8 cellular contexts compared by ENCODE assay signal in the genomic region with DNA sequence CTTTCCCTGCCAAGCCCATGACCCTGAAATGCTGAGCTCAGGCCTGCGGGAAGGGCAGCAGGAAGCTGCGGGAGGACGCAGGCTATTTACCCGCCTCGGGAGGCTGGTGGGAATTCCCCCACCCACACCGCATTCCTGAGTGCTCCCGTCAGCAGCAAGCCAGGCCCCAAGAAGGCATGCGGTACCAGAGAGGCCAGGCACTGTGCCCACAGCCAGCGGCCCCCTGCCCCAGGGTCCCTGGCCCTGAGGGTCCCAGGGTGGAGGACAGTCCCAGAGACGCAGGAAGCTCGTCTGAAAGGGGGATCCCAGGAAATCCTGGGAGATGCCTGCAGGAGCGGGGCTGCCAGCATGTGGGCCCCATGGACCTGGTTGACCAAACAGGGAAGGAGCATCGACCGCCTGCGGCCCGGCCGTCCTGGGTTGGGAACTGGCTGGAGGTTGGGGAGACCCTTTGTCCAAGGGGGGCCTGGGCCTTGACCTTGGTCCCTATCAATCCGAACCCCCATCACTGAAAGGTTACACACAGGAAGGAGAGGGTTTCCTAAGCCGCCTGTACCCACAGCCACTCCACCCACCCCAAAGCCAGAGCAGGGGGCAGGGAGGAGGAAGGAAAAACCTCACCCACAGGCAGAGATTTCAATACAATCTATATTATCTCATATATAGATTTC. TPM values are rescaled to one million over a fixed set of nuclear protein-coding genes. Genes with fewer than 3 reads are reported as not detected.
DNase-seq lines count a peak whose midpoint lies in the region; ATAC-seq, FAIRE-seq and TF ChIP-seq lines count a peak whose summit lies in the region.

No MANE protein-coding gene starts in this region.

- H3K9me3 ChIP-seq in fibroblast of lung (ENCODE audit: control insufficient read depth, insufficient read depth, low read depth, low read length) (no peaks in the 10 kb centered on the region), neuronal stem cell (replicated peaks in 1 of 2; ENCODE audit: control insufficient read depth in 2 of 2, insufficient read depth in 1 of 2, low read depth in 1 of 2, low read length in 2 of 2) (no peaks in the 10 kb centered on the region), Karpas-422 (ENCODE audit: low read length) (no peaks in the 10 kb centered on the region)

- peak overlapping the region; percentile 62 for H2BK15ac ChIP-seq in neuronal stem cell (ENCODE audit: low read length)

- H2BK12ac ChIP-seq in neuronal stem cell (ENCODE audit: low read length): no peak overlapping the region

- H3K4me2 ChIP-seq in fibroblast of lung (ENCODE audit: extremely low read depth, insufficient read depth, low read length): no peak overlapping the region
- no peak overlapping the region for H3K4me2 ChIP-seq in neuronal stem cell (ENCODE audit: insufficient read depth, low read length, poor library complexity, severe bottlenecking)
- no peak overlapping the region for H3K4me2 ChIP-seq in Karpas-422 (ENCODE audit: low read depth, low read length, poor library complexity, severe bottlenecking)

- FAIRE-seq in H54 (lab: Jason Lieb, UNC): peak; percentile 82

- H4K8ac ChIP-seq in neuronal stem cell (ENCODE audit: low read depth, low read length): no peak overlapping the region

- H3K4ac ChIP-seq in neuronal stem cell (ENCODE audit: low read length): no peak overlapping the region

- H3K27ac ChIP-seq in fibroblast of lung (ENCODE audit: insufficient read depth, low read length) (peak overlapping the region; percentile 90), neuronal stem cell (replicated peaks; ENCODE audit: low read length) (no peak overlapping the region), Karpas-422 (ENCODE audit: low read length) (no peak overlapping the region)

- H3K27me3 ChIP-seq in fibroblast of lung (ENCODE audit: control insufficient read depth, insufficient read depth, low read length) (no peaks in the 10 kb centered on the region), neuronal stem cell (ENCODE audit: control insufficient read depth in 3 of 3, insufficient read depth in 3 of 3, low read depth in 1 of 3, low read length in 3 of 3) (peaks cover 0 to 8% (median 0%) of the 10 kb centered on the region in 3 experiments), Karpas-422 (ENCODE audit: low read length) (no peaks in the 10 kb centered on the region)

- DNase-seq in H54 (ENCODE audit: insufficient read length, low spot score): peak; percentile 75
- DNase-seq in activated CD4-positive, alpha-beta T cell treated with anti-CD3 and anti-CD28 coated beads for 4 hours: peak; percentile 51 to 68
- peak; percentile 83 to 98 for DNase-seq in fibroblast of lung (ENCODE audit: low read depth in 2 of 2)
- no peak for DNase-seq in neuronal stem cell (ENCODE audit: low spot score)
- DNase-seq in NCI-H1048 (lab: John Stamatoyannopoulos, UW): no peak
- DNase-seq in Karpas-422: no peak

- H3K23ac ChIP-seq in neuronal stem cell (ENCODE audit: low read depth, low read length, poor library complexity): peak overlapping the region; percentile 2

- H3K4me3 ChIP-seq in fibroblast of lung (replicated peaks in 1 of 4; ENCODE audit: control extremely low read depth in 1 of 4, insufficient read depth in 1 of 4, low read depth in 3 of 4, low read length in 4 of 4) (no peak overlapping the region), neuronal stem cell (ENCODE audit: low read length in 2 of 2) (no peak overlapping the region), Karpas-422 (ENCODE audit: low read length) (no peak overlapping the region)

- peak overlapping the region; percentile 10 for H2AK5ac ChIP-seq in neuronal stem cell (ENCODE audit: low read depth, low read length)

- no peak overlapping the region for H3K14ac ChIP-seq in neuronal stem cell (ENCODE audit: low read length)

- H3K18ac ChIP-seq in neuronal stem cell (ENCODE audit: low read length): peak overlapping the region; percentile 15

- peaks cover 17% of the 10 kb centered on the region for H3K4me1 ChIP-seq in fibroblast of lung (ENCODE audit: control insufficient read depth, extremely low read depth, insufficient read depth, low read length)
- peaks cover 7 to 26% of the 10 kb centered on the region in 2 donors for H3K4me1 ChIP-seq in neuronal stem cell (ENCODE audit: control insufficient read depth in 2 of 2, insufficient read depth in 1 of 2, low read depth in 1 of 2, low read length in 2 of 2)
- H3K4me1 ChIP-seq in Karpas-422 (ENCODE audit: low read length): no peaks in the 10 kb centered on the region

- H4K91ac ChIP-seq in neuronal stem cell (ENCODE audit: low read depth, low read length, poor library complexity): no peak overlapping the region

- no peak for ATAC-seq in GM19455 (IDR thresholded peaks at IDR 0.05; ENCODE audit: unreplicated experiment)
- ATAC-seq in HG03095 (IDR thresholded peaks at IDR 0.05; ENCODE audit: unreplicated experiment): no peak

- H3K36me3 ChIP-seq in fibroblast of lung (ENCODE audit: control insufficient read depth, insufficient read depth, low read length): peaks cover 20% of the 10 kb centered on the region
- peaks cover 14 to 49% of the 10 kb centered on the region in 2 donors for H3K36me3 ChIP-seq in neuronal stem cell (replicated peaks in 1 of 2; ENCODE audit: control insufficient read depth in 2 of 2, insufficient read depth in 2 of 2, low read length in 2 of 2)
- H3K36me3 ChIP-seq in Karpas-422 (ENCODE audit: insufficient read depth, low read length): no peaks in the 10 kb centered on the region

- H3K9me2 ChIP-seq in Karpas-422 (replicated peaks; ENCODE audit: insufficient read depth, low read length): no peaks in the 10 kb centered on the region

- no peak for TF ChIP-seq POLR2A in H54 (IDR thresholded peaks at IDR 0.05; ENCODE audit: low read depth, low read length)

- no peaks in the 10 kb centered on the region for H4K20me1 ChIP-seq in fibroblast of lung (ENCODE audit: control insufficient read depth, extremely low read depth, insufficient read depth, low read length)
- H4K20me1 ChIP-seq in Karpas-422 (ENCODE audit: insufficient read depth, low read depth, low read length): no peaks in the 10 kb centered on the region

- no peak overlapping the region for H2BK120ac ChIP-seq in neuronal stem cell (ENCODE audit: low read depth, low read length)

- H3K9ac ChIP-seq in fibroblast of lung (ENCODE audit: insufficient read depth, low read length): peak overlapping the region; percentile 51
- H3K9ac ChIP-seq in neuronal stem cell (ENCODE audit: low read depth, low read length, poor library complexity): no peak overlapping the region
- H3K9ac ChIP-seq in Karpas-422 (ENCODE audit: low read length): no peak overlapping the region

- H2AFZ ChIP-seq in fibroblast of lung (ENCODE audit: low read length): no peak overlapping the region
- no peak overlapping the region for H2AFZ ChIP-seq in neuronal stem cell (ENCODE audit: low read length)
- no peak overlapping the region for H2AFZ ChIP-seq in Karpas-422 (ENCODE audit: low read length)

- WGBS in neuronal stem cell (ENCODE audit: extremely low coverage in 2 of 2, insufficient read length in 2 of 2, insufficient replicate concordance in 1 of 2), 2 donors: no CpG with 5 or more reads among the region's 19 CpGs

- no peaks in the 10 kb centered on the region for H3K79me1 ChIP-seq in neuronal stem cell (ENCODE audit: low read depth, low read length)

- peaks cover 1% of the 10 kb centered on the region for H3K79me2 ChIP-seq in fibroblast of lung (ENCODE audit: control insufficient read depth, insufficient read depth, low read length)
- H3K79me2 ChIP-seq in Karpas-422 (ENCODE audit: low read length): no peaks in the 10 kb centered on the region

- TF ChIP-seq CTCF in fibroblast of lung (conservative IDR thresholded peaks at IDR 0.05 in 1 of 2, IDR thresholded peaks at IDR 0.05 in 1 of 2; ENCODE audit: low read depth in 1 of 2, low read length in 2 of 2): no peak

- H2BK5ac ChIP-seq in neuronal stem cell (ENCODE audit: low read length): peak overlapping the region; percentile 44

RNA-seq across cellular contexts. Expression of gene MAFF, which starts 17.0 kb away (rescaled TPM):
- 20.5 and 26.3 TPM in 2 replicates for total RNA-seq in fibroblast of lung
- 8.8 and 18.5 TPM in 2 replicates for polyA plus RNA-seq in fibroblast of lung
- 13.1 and 24.4 TPM in 2 replicates for polyA plus RNA-seq in fibroblast of lung (2012)
- polyA minus RNA-seq in fibroblast of lung (ENCODE audit: low replicate concordance): 4.9 and 10.7 TPM in 2 replicates
- polyA plus RNA-seq in neuronal stem cell (2013, experiment 1 of 2): 4.0 TPM
- 4.3 TPM for polyA plus RNA-seq in neuronal stem cell (2013, experiment 2 of 2)
- 2.9 and 9.0 TPM in 2 replicates for total RNA-seq in Karpas-422 (2014; rRNA removed; shearing (Covaris generic); ENCODE audit: low replicate concordance)

RNA-seq across cellular contexts. Expression of gene PLA2G6, which starts 37.2 kb away (rescaled TPM):
- 24.9 and 29.9 TPM in 2 replicates for total RNA-seq in fibroblast of lung
- 4.4 and 4.8 TPM in 2 replicates for polyA plus RNA-seq in fibroblast of lung
- 3.2 and 5.1 TPM in 2 replicates for polyA plus RNA-seq in fibroblast of lung (2012)
- 24.8 and 39.5 TPM in 2 replicates for polyA minus RNA-seq in fibroblast of lung (ENCODE audit: low replicate concordance)
- 10.9 TPM for polyA plus RNA-seq in neuronal stem cell (2013, experiment 1 of 2)
- polyA plus RNA-seq in neuronal stem cell (2013, experiment 2 of 2): 11.4 TPM
- 76.6 and 88.0 TPM in 2 replicates for total RNA-seq in Karpas-422 (2014; rRNA removed; shearing (Covaris generic); ENCODE audit: low replicate concordance)

RNA-seq across cellular contexts. Expression of gene TMEM184B, which starts 54.0 kb away (rescaled TPM):
- total RNA-seq in fibroblast of lung: 19.5 and 28.2 TPM in 2 replicates
- polyA plus RNA-seq in fibroblast of lung: 37.2 and 40.3 TPM in 2 replicates
- polyA plus RNA-seq in fibroblast of lung (2012): 55.8 and 60.3 TPM in 2 replicates
- polyA minus RNA-seq in fibroblast of lung (ENCODE audit: low replicate concordance): 82.2 and 114 TPM in 2 replicates
- polyA plus RNA-seq in neuronal stem cell (2013, experiment 1 of 2): 50.9 TPM
- 51.3 TPM for polyA plus RNA-seq in neuronal stem cell (2013, experiment 2 of 2)
- total RNA-seq in Karpas-422 (2014; rRNA removed; shearing (Covaris generic); ENCODE audit: low replicate concordance): 5.1 and 7.4 TPM in 2 replicates

Comparison
In these comparisons a context has a peak if more than half of its experiments do, and no peak if none do; other contexts are left out.
1. DNase-seq: peak in H54 (single experiment), activated CD4-positive, alpha-beta T cell treated with anti-CD3 and anti-CD28 coated beads for 4 hours (2 of 2) and fibroblast of lung (2 of 2); none in neuronal stem cell (single experiment), NCI-H1048 (single experiment) and Karpas-422 (single experiment).